19 cellular contexts compared by ENCODE assay signal in the genomic region with DNA sequence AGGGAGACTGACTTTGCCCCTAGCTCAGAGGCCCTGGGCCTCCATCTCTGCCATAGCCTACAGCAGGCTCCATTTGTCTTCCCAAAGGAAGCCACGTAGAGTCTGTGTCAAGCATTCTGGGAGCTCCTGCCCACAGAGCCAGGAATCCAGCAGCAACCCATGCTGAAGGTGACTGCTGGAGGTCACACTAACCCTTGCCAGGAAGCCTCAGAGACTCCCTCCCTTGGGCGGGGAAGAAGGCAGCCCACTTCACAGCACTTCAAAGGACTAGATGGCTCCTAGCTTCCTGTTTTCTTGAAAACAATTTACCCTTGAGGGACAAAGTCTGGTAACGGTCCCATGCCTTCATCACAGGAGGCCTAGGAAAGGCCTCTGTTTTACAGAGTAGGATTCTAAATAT. TPM values are rescaled to one million over a fixed set of nuclear protein-coding genes. Genes with fewer than 3 reads are reported as not detected.
A peak's percentile ranks its signal among the peaks of the same experiment; 100 is the strongest.
DNase-seq lines count a peak whose midpoint lies in the region; ATAC-seq and TF ChIP-seq lines count a peak whose summit lies in the region.
"Had no signal": no experiment of that assay in that cellular context is flagged by ENCODE, and none has a peak within 500 bp of the region (broad histone marks: within the 10 kb centered on the region; RNA-seq: fewer than 3 reads in every experiment).

No MANE protein-coding gene starts in this region.

- H3K9me2 ChIP-seq in Loucy (replicated peaks; ENCODE audit: low read depth, low read length): no peaks in the 10 kb centered on the region

- H3K4me3 ChIP-seq in Loucy (ENCODE audit: low read length, poor library complexity, severe bottlenecking) (no peak overlapping the region), subcutaneous abdominal adipose tissue (ENCODE audit: low read depth in 1 of 5, low read length in 5 of 5) (no peak overlapping the region), mucosa of descending colon (no peak overlapping the region)
- H3K4me3 ChIP-seq: K562, skin epidermis had no signal

- intact Hi-C loops in activated T-helper 1 cell treated with anti-CD3 and anti-CD28 coated beads, Interleukin-12 subunit alpha, Interleukin-12 subunit beta, Interleukin-2, Interleukin-4 antibody, amounts not matched to agents 30 ng/mL and 10 ng/mL and 1 ng/mL, durations not matched to agents 14 hours and 24 hours and 36 hours (cut with micrococcal nuclease): no loop called here
- intact Hi-C loops in left ventricle myocardium superior (cut with micrococcal nuclease): no loop called here
- intact Hi-C loops in mucosa of descending colon (cut with DNase I, micrococcal nuclease): no loop called here

- H3K4me3 Mint-ChIP-seq in activated T-helper 1 cell treated with anti-CD3 and anti-CD28 coated beads, Interleukin-12 subunit alpha, Interleukin-12 subunit beta, Interleukin-2, Interleukin-4 antibody, amounts not matched to agents 30 ng/mL and 10 ng/mL and 1 ng/mL, durations not matched to agents 14 hours and 24 hours and 36 hours: no peak overlapping the region
- H3K4me3 Mint-ChIP-seq: activated T-cell treated with anti-CD3 and anti-CD28 coated beads, Interleukin-2, amount 50 U/mL, for 4 hours; dendritic cell treated with granulocyte-macrophage colony-stimulating factor and Interleukin-4, amounts not matched to agents 40 ng/mL and 50 ng/mL, for 4 days had no signal

- H3K9ac ChIP-seq in Loucy (ENCODE audit: low read depth, low read length, poor library complexity, severe bottlenecking): no peak overlapping the region
- H3K9ac ChIP-seq in subcutaneous abdominal adipose tissue (ENCODE audit: low read length in 5 of 5): no peak overlapping the region

- H3K27me3 Mint-ChIP-seq in activated T-helper 1 cell treated with anti-CD3 and anti-CD28 coated beads, Interleukin-12 subunit alpha, Interleukin-12 subunit beta, Interleukin-2, Interleukin-4 antibody, amounts not matched to agents 30 ng/mL and 10 ng/mL and 1 ng/mL, durations not matched to agents 14 hours and 24 hours and 36 hours (ENCODE audit: insufficient read depth): no peaks in the 10 kb centered on the region

- peak overlapping the region; percentile 44 for H3K27ac Mint-ChIP-seq in activated T-helper 1 cell treated with anti-CD3 and anti-CD28 coated beads, Interleukin-12 subunit alpha, Interleukin-12 subunit beta, Interleukin-2, Interleukin-4 antibody, amounts not matched to agents 30 ng/mL and 10 ng/mL and 1 ng/mL, durations not matched to agents 14 hours and 24 hours and 36 hours
- H3K27ac Mint-ChIP-seq: dendritic cell treated with granulocyte-macrophage colony-stimulating factor and Interleukin-4, amounts not matched to agents 40 ng/mL and 50 ng/mL, for 4 days had no signal

- no peaks in the 10 kb centered on the region for H3K79me2 ChIP-seq in Loucy (ENCODE audit: insufficient read depth, low read length)

- H3K9me3 ChIP-seq in Loucy (ENCODE audit: insufficient read depth, low read depth, low read length) (no peaks in the 10 kb centered on the region), subcutaneous abdominal adipose tissue (ENCODE audit: control insufficient read depth in 5 of 5, low read length in 5 of 5) (no peaks in the 10 kb centered on the region), mucosa of descending colon (no peaks in the 10 kb centered on the region)
- H3K9me3 ChIP-seq: BE2C, neutrophil had no signal

- no peak overlapping the region for H2AFZ ChIP-seq in Loucy (ENCODE audit: low read length)

- ATAC-seq in left ventricle myocardium superior (peak; percentile 44), mucosa of descending colon (no peak)
- ATAC-seq: K562 had no signal

- H3K27ac ChIP-seq in subcutaneous abdominal adipose tissue (ENCODE audit: low read depth, low read length): peak overlapping the region; percentile 49
- H3K27ac ChIP-seq: neutrophil had no signal

- no peaks in the 10 kb centered on the region for H4K20me1 ChIP-seq in Loucy (ENCODE audit: insufficient read depth, low read length, poor library complexity, severe bottlenecking)

- no peak for DNase-seq in activated T-helper 1 cell treated with anti-CD3 and anti-CD28 coated beads, Interleukin-12 subunit alpha, Interleukin-12 subunit beta, Interleukin-2, Interleukin-4 antibody, amounts not matched to agents 30 ng/mL and 10 ng/mL and 1 ng/mL, durations not matched to agents 14 hours and 24 hours and 36 hours (ENCODE audit: low spot score)
- DNase-seq in left ventricle myocardium superior (peak; percentile 64), NCI-H510A treated with DMSO at 0.1 percent for 48 hours (lab: John Stamatoyannopoulos, UW) (no peak), mucosa of descending colon (no peak), NCI-H1694 treated with DMSO at 0.1 percent for 48 hours (lab: John Stamatoyannopoulos, UW) (no peak)
- DNase-seq: activated CD4-positive, alpha-beta T cell treated with anti-CD3 and anti-CD28 coated beads for 48 hours; activated T-cell treated with anti-CD3 and anti-CD28 coated beads, Interleukin-2, amount 50 U/mL, for 4 hours; BE2C; DMS 273 treated with DMSO at 0.1 percent for 48 hours; NCI-H1105 treated with DMSO at 0.1 percent for 48 hours; NCI-H2227 treated with DMSO at 0.1 percent for 48 hours; stimulated activated naive CD4-positive, alpha-beta T cell treated with Interleukin-2 at 50 U/mL for 16 hours; T-helper 9 cell had no signal

- no peaks in the 10 kb centered on the region for H3K9me3 Mint-ChIP-seq in activated T-helper 1 cell treated with anti-CD3 and anti-CD28 coated beads, Interleukin-12 subunit alpha, Interleukin-12 subunit beta, Interleukin-2, Interleukin-4 antibody, amounts not matched to agents 30 ng/mL and 10 ng/mL and 1 ng/mL, durations not matched to agents 14 hours and 24 hours and 36 hours
- H3K9me3 Mint-ChIP-seq: activated T-cell treated with anti-CD3 and anti-CD28 coated beads, Interleukin-2, amount 50 U/mL, for 4 hours; dendritic cell treated with granulocyte-macrophage colony-stimulating factor and Interleukin-4, amounts not matched to agents 40 ng/mL and 50 ng/mL, for 4 days had no signal

- H3K4me2 ChIP-seq in Loucy (ENCODE audit: low read depth, low read length, poor library complexity, severe bottlenecking): peak overlapping the region; percentile 7

- peaks cover 7% of the 10 kb centered on the region for H3K4me1 ChIP-seq in Loucy (ENCODE audit: insufficient read depth, low read length, poor library complexity, severe bottlenecking)
- peaks cover 0 to 42% (median 36%) of the 10 kb centered on the region in 5 donors for H3K4me1 ChIP-seq in subcutaneous abdominal adipose tissue (ENCODE audit: control insufficient read depth in 5 of 5, insufficient read depth in 5 of 5, low read length in 5 of 5)
- peaks cover 7% of the 10 kb centered on the region for H3K4me1 ChIP-seq in mucosa of descending colon (ENCODE audit: low read depth)
- H3K4me1 ChIP-seq: BE2C had no signal

- TF ChIP-seq CTCF in Loucy (conservative IDR thresholded peaks at IDR 0.05; ENCODE audit: low read length) (no peak), mucosa of descending colon (IDR thresholded peaks at IDR 0.05) (no peak)

- peaks cover 27% of the 10 kb centered on the region for H3K4me1 Mint-ChIP-seq in activated T-helper 1 cell treated with anti-CD3 and anti-CD28 coated beads, Interleukin-12 subunit alpha, Interleukin-12 subunit beta, Interleukin-2, Interleukin-4 antibody, amounts not matched to agents 30 ng/mL and 10 ng/mL and 1 ng/mL, durations not matched to agents 14 hours and 24 hours and 36 hours (ENCODE audit: low read depth)

- H3K36me3 Mint-ChIP-seq in activated T-helper 1 cell treated with anti-CD3 and anti-CD28 coated beads, Interleukin-12 subunit alpha, Interleukin-12 subunit beta, Interleukin-2, Interleukin-4 antibody, amounts not matched to agents 30 ng/mL and 10 ng/mL and 1 ng/mL, durations not matched to agents 14 hours and 24 hours and 36 hours (ENCODE audit: low read depth): no peaks in the 10 kb centered on the region

- no peaks in the 10 kb centered on the region for H3K36me3 ChIP-seq in Loucy (ENCODE audit: insufficient read depth, low read length)
- no peaks in the 10 kb centered on the region for H3K36me3 ChIP-seq in subcutaneous abdominal adipose tissue (ENCODE audit: control insufficient read depth in 5 of 5, insufficient read depth in 5 of 5, low read length in 5 of 5)
- no peaks in the 10 kb centered on the region for H3K36me3 ChIP-seq in mucosa of descending colon (ENCODE audit: low read depth)
- H3K36me3 ChIP-seq: BE2C, neutrophil had no signal

- no peaks in the 10 kb centered on the region for H3K27me3 ChIP-seq in Loucy (ENCODE audit: insufficient read depth, low read length, poor library complexity, severe bottlenecking)
- H3K27me3 ChIP-seq in subcutaneous abdominal adipose tissue (ENCODE audit: control insufficient read depth in 5 of 5, insufficient read depth in 4 of 5, low read length in 5 of 5): no peaks in the 10 kb centered on the region
- H3K27me3 ChIP-seq: BE2C had no signal

- no peaks in the 10 kb centered on the region for H3F3A ChIP-seq in Loucy (ENCODE audit: low read depth)

RNA-seq across cellular contexts. Expression of a gene that starts 1.7 kb away (rescaled TPM):
- not detected in 2 replicates for total RNA-seq in activated T-helper 1 cell treated with anti-CD3 and anti-CD28 coated beads, Interleukin-12 subunit alpha, Interleukin-12 subunit beta, Interleukin-2, Interleukin-4 antibody, amounts not matched to agents 30 ng/mL and 10 ng/mL and 1 ng/mL, durations not matched to agents 14 hours and 24 hours and 36 hours
- total RNA-seq in left ventricle myocardium superior (2,067 TPM), mucosa of descending colon (1 to 10 TPM; 1.1 to 1.7 (median 1.6) TPM)
- total RNA-seq: activated T-cell treated with anti-CD3 and anti-CD28 coated beads, Interleukin-2, amount 50 U/mL, for 4 hours; K562 had no signal

Comparison
In these comparisons a context has a peak if more than half of its experiments do, and no peak if none do; other contexts are left out.
1. RNA of a gene that starts 1.7 kb away (total RNA-seq): 2,067 TPM in left ventricle myocardium superior (single experiment); 1.1 to 1.7 TPM in mucosa of descending colon and not detected in activated T-helper 1 cell treated with anti-CD3 and anti-CD28 coated beads, Interleukin-12 subunit alpha, Interleukin-12 subunit beta, Interleukin-2, Interleukin-4 antibody, amounts not matched to agents 30 ng/mL and 10 ng/mL and 1 ng/mL, durations not matched to agents 14 hours and 24 hours and 36 hours; every median in the first group is over 100 times any median in the second.